Comparison of ENCODE assay signal across 8 cellular contexts in genomic region chr15:76987896-76988860, GRCh38. TPM values are rescaled to one million over a fixed set of nuclear protein-coding genes. Genes with fewer than 3 reads are reported as not detected.
DNase-seq lines count a peak whose midpoint lies in the region; ATAC-seq lines count a peak whose summit lies in the region.

No MANE protein-coding gene starts in this region.

- peak overlapping the region; percentile 62 for H3K4me3 Mint-ChIP-seq in T-helper 17 cell

- peak overlapping the region; percentile 95 for H3K27ac Mint-ChIP-seq in T-helper 17 cell

- DNase-seq in T-helper 17 cell: no peak
- DNase-seq in Right ventricle myocardium inferior (ENCODE audit: missing footprints): peak; percentile 87
- peak; percentile 39 for DNase-seq in stimulated activated CD8-positive, alpha-beta memory T cell treated with anti-CD3 and anti-CD28 coated beads, Interleukin-7, amount 100 ng/mL, for 24 hours (ENCODE audit: low read depth)
- no peak for DNase-seq in NCI-H345 treated with DMSO at 0.1 percent for 48 hours (lab: John Stamatoyannopoulos, UW; ENCODE audit: unreplicated experiment)
- no peak for DNase-seq in LoVo (ENCODE audit: low spot score)
- no peak for DNase-seq in SHP77 (lab: John Stamatoyannopoulos, UW)

- no peaks in the 10 kb centered on the region for H3K27me3 Mint-ChIP-seq in T-helper 17 cell

- ATAC-seq in GM18868 (IDR thresholded peaks at IDR 0.05; ENCODE audit: unreplicated experiment) (peak; percentile 80), HG02884 (IDR thresholded peaks at IDR 0.05; ENCODE audit: unreplicated experiment) (peak; percentile 79), T-helper 17 cell (peak; percentile 52), Right ventricle myocardium inferior (peak; percentile 86)

- H3K9me3 ChIP-seq in T-helper 17 cell (ENCODE audit: control insufficient read depth, low read length, poor library complexity, severe bottlenecking): no peaks in the 10 kb centered on the region

- intact Hi-C loops in Right ventricle myocardium inferior (cut with DNase I): no loop called here

- peaks cover 18% of the 10 kb centered on the region for H3K4me1 Mint-ChIP-seq in T-helper 17 cell

- no peaks in the 10 kb centered on the region for H3K36me3 Mint-ChIP-seq in T-helper 17 cell (ENCODE audit: low read depth)

RNA-seq across cellular contexts. Expression of gene PSTPIP1, which starts 6.7 kb away (rescaled TPM):
- total RNA-seq in T-helper 17 cell: 100 to 1,000 TPM; 115 to 129 TPM
- total RNA-seq in Right ventricle myocardium inferior: 4.5 TPM

RNA-seq across cellular contexts. Expression of gene RCN2, which starts 56.6 kb away (rescaled TPM):
- 10 to 100 TPM; 16.2 to 17.1 TPM for total RNA-seq in T-helper 17 cell
- 22.2 TPM for total RNA-seq in Right ventricle myocardium inferior

Comparison
In these comparisons a context has a peak if more than half of its experiments do, and no peak if none do; other contexts are left out.
1. DNase-seq: peak in Right ventricle myocardium inferior (single experiment) and stimulated activated CD8-positive, alpha-beta memory T cell treated with anti-CD3 and anti-CD28 coated beads, Interleukin-7, amount 100 ng/mL, for 24 hours (single experiment); none in T-helper 17 cell (0 of 3), NCI-H345 treated with DMSO at 0.1 percent for 48 hours (single experiment), LoVo (single experiment) and SHP77 (0 of 2).
2. RNA of gene PSTPIP1, which starts 6.7 kb away (total RNA-seq): 115 to 129 TPM in T-helper 17 cell; 4.5 TPM in Right ventricle myocardium inferior (single experiment); every median in the first group is over 10 times any median in the second.
3. Peak in every context shown above with its lines, with median percentiles within 50 percentile points of each other: ATAC-seq.